Comparison of ENCODE assay signal across 2 cellular contexts in the genomic region with DNA sequence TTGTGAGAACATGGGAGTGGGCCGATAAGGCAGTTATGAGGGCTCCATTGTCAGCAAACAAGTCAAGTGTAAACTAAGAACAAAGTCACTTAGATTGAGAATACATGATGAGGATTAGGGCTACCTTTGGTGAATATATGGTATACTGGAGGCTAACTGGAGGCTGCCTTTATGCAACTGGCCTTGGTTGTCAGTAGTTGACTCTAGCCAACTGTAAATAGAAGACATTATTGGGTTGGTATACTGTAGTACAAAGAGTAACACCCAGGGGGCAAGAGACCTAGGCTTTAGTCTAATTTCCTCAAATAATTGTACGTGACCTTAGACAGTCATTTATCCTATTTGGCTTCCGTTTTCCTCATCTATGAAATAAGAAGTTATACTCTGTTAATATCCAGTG.
TF ChIP-seq lines count a peak whose summit lies in the region.

No MANE protein-coding gene starts in this region.

TF ChIP-seq in HepG2, 621 proteins besides CTCF, POLR2A, EP300 and RAD21:
- TF ChIP-seq EHMT2 (IDR thresholded peaks at IDR 0.05; ENCODE audit: borderline replicate concordance, low read depth, low read length) (peak; percentile 53; the same call in 1 of the 2 replicates), ZNF644 (CRISPR knock-in tag; IDR thresholded peaks at IDR 0.05; ENCODE audit: low read depth) (0 out of 2 replicates have a peak, but pooled peaks have one; percentile 53), ZNF331 (CRISPR knock-in tag; IDR thresholded peaks at IDR 0.05) (no peak)

TF ChIP-seq in H1, 55 proteins besides CTCF, POLR2A, EP300 and RAD21:
- no peak for TF ChIP-seq TAF1 (IDR thresholded peaks at IDR 0.05; ENCODE audit: low read depth, low read length)
- TF ChIP-seq, protein P1, sequence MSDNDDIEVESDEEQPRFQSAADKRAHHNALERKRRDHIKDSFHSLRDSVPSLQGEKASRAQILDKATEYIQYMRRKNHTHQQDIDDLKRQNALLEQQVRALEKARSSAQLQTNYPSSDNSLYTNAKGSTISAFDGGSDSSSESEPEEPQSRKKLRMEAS (IDR thresholded peaks at IDR 0.05), result no peak
- TF ChIP-seq KDM1A (IDR thresholded peaks at IDR 0.05; ENCODE audit: borderline replicate concordance, low read length), result no peak
- TF ChIP-seq, protein P2, sequence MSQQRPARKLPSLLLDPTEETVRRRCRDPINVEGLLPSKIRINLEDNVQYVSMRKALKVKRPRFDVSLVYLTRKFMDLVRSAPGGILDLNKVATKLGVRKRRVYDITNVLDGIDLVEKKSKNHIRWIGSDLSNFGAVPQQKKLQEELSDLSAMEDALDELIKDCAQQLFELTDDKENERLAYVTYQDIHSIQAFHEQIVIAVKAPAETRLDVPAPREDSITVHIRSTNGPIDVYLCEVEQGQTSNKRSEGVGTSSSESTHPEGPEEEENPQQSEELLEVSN (IDR thresholded peaks at IDR 0.05), result no peak
- TF ChIP-seq CTBP2 (IDR thresholded peaks at IDR 0.05; ENCODE audit: borderline replicate concordance, insufficient read depth, insufficient read length, low read length), result no peak
- no peak for TF ChIP-seq SIRT6 (IDR thresholded peaks at IDR 0.05; ENCODE audit: low read length)
- TF ChIP-seq RFX5 (IDR thresholded peaks at IDR 0.05; ENCODE audit: borderline replicate concordance, low read depth, low read length), result no peak
- TF ChIP-seq RNF2 (IDR thresholded peaks at IDR 0.05; ENCODE audit: borderline replicate concordance, low read depth, low read length, missing control alignments, poor library complexity, severe bottlenecking), result no peak
- TF ChIP-seq, protein P3, sequence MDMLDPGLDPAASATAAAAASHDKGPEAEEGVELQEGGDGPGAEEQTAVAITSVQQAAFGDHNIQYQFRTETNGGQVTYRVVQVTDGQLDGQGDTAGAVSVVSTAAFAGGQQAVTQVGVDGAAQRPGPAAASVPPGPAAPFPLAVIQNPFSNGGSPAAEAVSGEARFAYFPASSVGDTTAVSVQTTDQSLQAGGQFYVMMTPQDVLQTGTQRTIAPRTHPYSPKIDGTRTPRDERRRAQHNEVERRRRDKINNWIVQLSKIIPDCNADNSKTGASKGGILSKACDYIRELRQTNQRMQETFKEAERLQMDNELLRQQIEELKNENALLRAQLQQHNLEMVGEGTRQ (IDR thresholded peaks at IDR 0.05; ENCODE audit: low read length), result no peak
